Comparison of ENCODE assay signal across 1 cellular context in the genomic region with DNA sequence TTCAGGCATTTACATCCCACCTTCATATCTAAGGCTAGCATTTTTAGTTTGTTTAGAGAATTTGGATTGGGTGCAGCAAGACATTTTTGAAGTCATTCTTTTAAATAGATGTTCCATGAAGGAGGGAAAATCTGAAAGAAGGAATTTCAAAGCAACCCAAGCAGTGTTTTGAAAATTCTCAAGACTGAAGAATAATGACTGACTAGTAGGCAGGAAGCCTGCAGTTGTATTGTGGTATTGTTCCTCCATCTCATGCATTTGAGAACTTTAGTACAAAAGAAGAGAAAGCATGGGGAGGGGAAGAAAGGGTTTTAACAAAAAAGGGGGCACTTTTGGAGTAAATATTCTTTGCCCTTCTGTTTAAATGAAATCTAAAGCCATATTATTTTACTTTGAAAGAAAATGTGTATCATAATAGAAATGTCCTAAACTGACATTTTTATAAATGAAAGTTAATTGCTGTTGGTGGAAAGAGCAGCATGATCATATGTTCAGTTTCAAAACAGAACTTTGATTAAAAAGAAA.
TF ChIP-seq lines count a peak whose summit lies in the region.

No MANE protein-coding gene starts in this region.

TF ChIP-seq in WTC11, 78 proteins besides CTCF, POLR2A, EP300 and RAD21 (continued from another document):
- TF ChIP-seq PREB (CRISPR knock-in tag; IDR thresholded peaks at IDR 0.05; ENCODE audit: borderline replicate concordance) (no peak), MAX (CRISPR knock-in tag; IDR thresholded peaks at IDR 0.05) (no peak), NR3C1 (CRISPR knock-in tag; conservative IDR thresholded peaks at IDR 0.05; ENCODE audit: low read depth) (no peak), ESRRA (CRISPR knock-in tag; IDR thresholded peaks at IDR 0.05; ENCODE audit: borderline replicate concordance) (no peak), ZNF425 (CRISPR knock-in tag; conservative IDR thresholded peaks at IDR 0.05) (no peak), HMGA2 (CRISPR knock-in tag; IDR thresholded peaks at IDR 0.05) (no peak), GABPB1 (CRISPR knock-in tag; IDR thresholded peaks at IDR 0.05) (no peak), TP53 (CRISPR knock-in tag; IDR thresholded peaks at IDR 0.05) (no peak), JUN (CRISPR knock-in tag; IDR thresholded peaks at IDR 0.05) (no peak), ELF4 (CRISPR knock-in tag; IDR thresholded peaks at IDR 0.05; ENCODE audit: low read depth) (no peak)
- TF ChIP-seq, protein P1, sequence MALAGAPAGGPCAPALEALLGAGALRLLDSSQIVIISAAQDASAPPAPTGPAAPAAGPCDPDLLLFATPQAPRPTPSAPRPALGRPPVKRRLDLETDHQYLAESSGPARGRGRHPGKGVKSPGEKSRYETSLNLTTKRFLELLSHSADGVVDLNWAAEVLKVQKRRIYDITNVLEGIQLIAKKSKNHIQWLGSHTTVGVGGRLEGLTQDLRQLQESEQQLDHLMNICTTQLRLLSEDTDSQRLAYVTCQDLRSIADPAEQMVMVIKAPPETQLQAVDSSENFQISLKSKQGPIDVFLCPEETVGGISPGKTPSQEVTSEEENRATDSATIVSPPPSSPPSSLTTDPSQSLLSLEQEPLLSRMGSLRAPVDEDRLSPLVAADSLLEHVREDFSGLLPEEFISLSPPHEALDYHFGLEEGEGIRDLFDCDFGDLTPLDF (CRISPR knock-in tag; IDR thresholded peaks at IDR 0.05), result no peak
